Comparison of ENCODE assay signal across 17 cellular contexts in the genomic region with DNA sequence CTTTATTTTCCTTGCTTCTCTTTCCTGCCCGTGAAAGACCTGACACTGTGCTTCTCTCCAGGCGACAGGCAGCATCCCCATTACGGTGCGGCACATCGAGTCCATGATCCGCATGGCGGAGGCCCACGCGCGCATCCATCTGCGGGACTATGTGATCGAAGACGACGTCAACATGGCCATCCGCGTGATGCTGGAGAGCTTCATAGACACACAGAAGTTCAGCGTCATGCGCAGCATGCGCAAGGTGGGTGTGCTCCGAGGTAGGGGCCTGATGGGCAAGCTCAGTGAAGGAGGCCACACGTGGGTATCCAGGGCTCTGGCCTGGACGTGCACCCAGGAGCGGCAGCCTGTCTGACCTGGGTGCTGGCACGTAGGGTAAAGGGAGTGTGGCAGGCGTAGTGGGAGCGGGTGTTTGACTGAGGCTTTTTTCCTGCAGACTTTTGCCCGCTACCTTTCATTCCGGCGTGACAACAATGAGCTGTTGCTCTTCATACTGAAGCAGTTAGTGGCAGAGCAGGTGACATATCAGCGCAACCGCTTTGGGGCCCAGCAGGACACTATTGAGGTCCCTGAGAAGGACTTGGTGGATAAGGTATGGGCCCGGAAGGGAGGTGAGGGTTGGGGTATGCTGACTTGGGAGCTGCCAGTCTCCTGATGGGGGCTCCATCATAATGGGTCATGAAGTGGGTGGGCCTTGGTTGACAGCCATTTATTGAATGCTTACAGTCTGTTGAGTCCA. TPM values are rescaled to one million over a fixed set of nuclear protein-coding genes. Genes with fewer than 3 reads are reported as not detected.
DNase-seq lines count a peak whose midpoint lies in the region; ATAC-seq, FAIRE-seq and TF ChIP-seq lines count a peak whose summit lies in the region.
"Had no signal": no experiment of that assay in that cellular context is flagged by ENCODE, and none has a peak within 500 bp of the region (broad histone marks: within the 10 kb centered on the region; RNA-seq: fewer than 3 reads in every experiment).

No MANE protein-coding gene starts in this region.

- FAIRE-seq in GM12878 (lab: Jason Lieb, UNC), result no peak
- FAIRE-seq: GM19239 had no signal

- peak; percentile 34; the same call in 1 of the 2 replicates for TF ChIP-seq POLR2A in GM12878 (IDR thresholded peaks at IDR 0.05; ENCODE audit: low read depth, low read length)

- no peak overlapping the region for H3K4me2 ChIP-seq in GM12878 (ENCODE audit: control insufficient read depth, insufficient read depth)
- H3K4me2 ChIP-seq: BLaER1 had no signal

- H3K36me3 ChIP-seq in GM12878 (ENCODE audit: control insufficient read depth in 2 of 2, insufficient read depth in 2 of 2, low read length in 1 of 2) (peaks cover 38 to 43% of the 10 kb centered on the region in 2 experiments), left lung (peaks cover 0 to 69% of the 10 kb centered on the region in 2 donors)

- CTCF ChIA-PET in activated naive CD4-positive, alpha-beta T cell treated with anti-CD3 and anti-CD28 coated beads for 36 hours (lab: Charles Lee), result no interaction called here
- CTCF ChIA-PET in GM12878 (lab: Yijun Ruan, JAX), result no interaction called here

- no peak overlapping the region for H3K4me3 Mint-ChIP-seq in activated naive CD4-positive, alpha-beta T cell treated with anti-CD3 and anti-CD28 coated beads for 36 hours
- H3K4me3 Mint-ChIP-seq in endothelial cell (ENCODE audit: unreplicated experiment), result peak overlapping the region; percentile 34
- no peak overlapping the region for H3K4me3 Mint-ChIP-seq in stimulated activated effector memory CD8-positive, alpha-beta T cell treated with anti-CD3 and anti-CD28 coated beads, Interleukin-12 subunit alpha, Interleukin-12 subunit beta, amount 100 ng/mL, for 72 hours
- H3K4me3 Mint-ChIP-seq: CD14-positive monocyte; CD4-positive, alpha-beta memory T cell had no signal

- H3K79me2 ChIP-seq in GM12878 (ENCODE audit: control insufficient read depth, insufficient read depth, low read length), result no peaks in the 10 kb centered on the region

- no peaks in the 10 kb centered on the region for H3K9me3 Mint-ChIP-seq in activated naive CD4-positive, alpha-beta T cell treated with anti-CD3 and anti-CD28 coated beads for 36 hours
- no peaks in the 10 kb centered on the region for H3K9me3 Mint-ChIP-seq in activated naive CD4-positive, alpha-beta T cell treated with anti-CD3 and anti-CD28 coated beads, Interleukin-2, amount 50 U/mL, for 72 hours
- no peaks in the 10 kb centered on the region for H3K9me3 Mint-ChIP-seq in endothelial cell (ENCODE audit: unreplicated experiment)
- no peaks in the 10 kb centered on the region for H3K9me3 Mint-ChIP-seq in stimulated activated effector memory CD8-positive, alpha-beta T cell treated with anti-CD3 and anti-CD28 coated beads, Interleukin-12 subunit alpha, Interleukin-12 subunit beta, amount 100 ng/mL, for 72 hours
- H3K9me3 Mint-ChIP-seq: CD14-positive monocyte; CD4-positive, alpha-beta memory T cell had no signal

- H3K27me3 ChIP-seq in GM12878 (replicated peaks in 1 of 2; ENCODE audit: control insufficient read depth in 2 of 2, insufficient read depth in 2 of 2, low read length in 1 of 2) (no peaks in the 10 kb centered on the region), left lung (no peaks in the 10 kb centered on the region)
- H3K27me3 ChIP-seq: BLaER1 had no signal

- in situ Hi-C loops in GM12878 (cut with MboI), result no loop called here

- intact Hi-C loops in activated naive CD4-positive, alpha-beta T cell treated with anti-CD3 and anti-CD28 coated beads for 36 hours (cut with micrococcal nuclease), result no loop called here
- intact Hi-C loops in GM12878 (cut with micrococcal nuclease; ENCODE audit: unreplicated experiment), result no loop called here
- intact Hi-C loops in left lung (cut with DNase I), result no loop called here

- no peak overlapping the region for H2AFZ ChIP-seq in GM12878 (ENCODE audit: control insufficient read depth, low read depth, low read length)

- no peaks in the 10 kb centered on the region for H3K4me1 Mint-ChIP-seq in activated naive CD4-positive, alpha-beta T cell treated with anti-CD3 and anti-CD28 coated beads for 36 hours (ENCODE audit: low read depth)
- H3K4me1 Mint-ChIP-seq in endothelial cell (ENCODE audit: unreplicated experiment), result no peaks in the 10 kb centered on the region
- H3K4me1 Mint-ChIP-seq in stimulated activated effector memory CD8-positive, alpha-beta T cell treated with anti-CD3 and anti-CD28 coated beads, Interleukin-12 subunit alpha, Interleukin-12 subunit beta, amount 100 ng/mL, for 72 hours, result peaks cover 13% of the 10 kb centered on the region
- H3K4me1 Mint-ChIP-seq: CD14-positive monocyte had no signal

- WGBS in GM12878 (ENCODE audit: insufficient coverage, insufficient replicate concordance, low lambda C conversion rate, missing lambda C conversion rate), result 98% methylated on average over 32 of the region's 32 CpGs

- peaks cover 52% of the 10 kb centered on the region for H3K36me3 Mint-ChIP-seq in activated naive CD4-positive, alpha-beta T cell treated with anti-CD3 and anti-CD28 coated beads for 36 hours (ENCODE audit: low read depth)
- H3K36me3 Mint-ChIP-seq in activated naive CD4-positive, alpha-beta T cell treated with anti-CD3 and anti-CD28 coated beads, Interleukin-2, amount 50 U/mL, for 72 hours, result peaks cover 29 to 50% of the 10 kb centered on the region in 2 donors
- peaks cover 38% of the 10 kb centered on the region for H3K36me3 Mint-ChIP-seq in endothelial cell (ENCODE audit: low read depth, unreplicated experiment)
- peaks cover 76% of the 10 kb centered on the region for H3K36me3 Mint-ChIP-seq in stimulated activated effector memory CD8-positive, alpha-beta T cell treated with anti-CD3 and anti-CD28 coated beads, Interleukin-12 subunit alpha, Interleukin-12 subunit beta, amount 100 ng/mL, for 72 hours

- H3K27me3 Mint-ChIP-seq in activated naive CD4-positive, alpha-beta T cell treated with anti-CD3 and anti-CD28 coated beads for 36 hours (ENCODE audit: low read depth), result no peaks in the 10 kb centered on the region
- peaks cover 10% of the 10 kb centered on the region for H3K27me3 Mint-ChIP-seq in endothelial cell (ENCODE audit: unreplicated experiment)
- H3K27me3 Mint-ChIP-seq: CD4-positive, alpha-beta memory T cell had no signal

- TF ChIP-seq CTCF in GM12878 (IDR thresholded peaks at IDR 0.05 in 2 of 3, conservative IDR thresholded peaks at IDR 0.05 in 1 of 3; ENCODE audit: control insufficient read depth in 2 of 3, extremely low read depth in 1 of 3, insufficient read depth in 1 of 3, low read depth in 3 of 3, low read length in 3 of 3), result no peak
- TF ChIP-seq CTCF in endothelial cell (IDR thresholded peaks at IDR 0.05; ENCODE audit: unreplicated experiment), result no peak
- TF ChIP-seq CTCF in left lung (IDR thresholded peaks at IDR 0.05), result no peak

- no peak for TF ChIP-seq EP300 in GM12878 (IDR thresholded peaks at IDR 0.05; ENCODE audit: borderline replicate concordance in 1 of 2, control insufficient read depth in 1 of 2, low read depth in 2 of 2, low read length in 2 of 2)

- no peaks in the 10 kb centered on the region for H3K4me1 ChIP-seq in GM12878 (ENCODE audit: control insufficient read depth, insufficient read depth, low read length)
- no peaks in the 10 kb centered on the region for H3K4me1 ChIP-seq in left lung
- H3K4me1 ChIP-seq: BLaER1, HAP-1 had no signal

- no peaks in the 10 kb centered on the region for H3K9me3 ChIP-seq in GM12878 (replicated peaks; ENCODE audit: control insufficient read depth, insufficient read depth, low read length)
- H3K9me3 ChIP-seq in left lung, result no peaks in the 10 kb centered on the region
- H3K9me3 ChIP-seq: BLaER1, HAP-1 had no signal

- H3K4me3 ChIP-seq in GM12878 (no peak overlapping the region), left lung (no peak overlapping the region)
- H3K4me3 ChIP-seq: BLaER1, HAP-1 had no signal

- peak overlapping the region; percentile 26 for H3K27ac Mint-ChIP-seq in activated naive CD4-positive, alpha-beta T cell treated with anti-CD3 and anti-CD28 coated beads for 36 hours
- peak overlapping the region in 1 of 2 donors; percentile 29 for H3K27ac Mint-ChIP-seq in activated naive CD4-positive, alpha-beta T cell treated with anti-CD3 and anti-CD28 coated beads, Interleukin-2, amount 50 U/mL, for 72 hours
- H3K27ac Mint-ChIP-seq in endothelial cell (ENCODE audit: unreplicated experiment), result no peak overlapping the region
- H3K27ac Mint-ChIP-seq in stimulated activated effector memory CD8-positive, alpha-beta T cell treated with anti-CD3 and anti-CD28 coated beads, Interleukin-12 subunit alpha, Interleukin-12 subunit beta, amount 100 ng/mL, for 72 hours, result peak overlapping the region; percentile 5

- TF ChIP-seq RAD21 in GM12878 (IDR thresholded peaks at IDR 0.05; ENCODE audit: insufficient read depth, low read depth, low read length), result no peak

- SMC1A ChIA-PET in GM12878 (lab: Charles Lee; ENCODE audit: uncharacterized antibody, unreplicated experiment), result interaction anchor here (1.6 kb wide), 1 partner anchor 37 kb away, joined by 3 read pairs; no protein-coding TSS in a partner anchor

- POLR2A ChIA-PET in GM12878 (lab: Charles Lee), result no interaction called here

- RAD21 ChIA-PET in GM12878 (lab: Charles Lee; ENCODE audit: unreplicated experiment), result no interaction called here

- ATAC-seq in activated naive CD4-positive, alpha-beta T cell treated with anti-CD3 and anti-CD28 coated beads, Interleukin-2, amount 50 U/mL, for 72 hours, result no peak
- no peak for ATAC-seq in GM12878
- ATAC-seq in stimulated activated effector memory CD8-positive, alpha-beta T cell treated with anti-CD3 and anti-CD28 coated beads, Interleukin-12 subunit alpha, Interleukin-12 subunit beta, amount 100 ng/mL, for 72 hours, result no peak
- no peak for ATAC-seq in HG02973 (IDR thresholded peaks at IDR 0.05; ENCODE audit: unreplicated experiment)
- no peak for ATAC-seq in left lung

- H3K9ac ChIP-seq in GM12878 (ENCODE audit: control insufficient read depth, insufficient read depth, low read length), result no peak overlapping the region
- H3K9ac ChIP-seq: BLaER1 had no signal

- no peaks in the 10 kb centered on the region for H4K20me1 ChIP-seq in GM12878 (ENCODE audit: control insufficient read depth, insufficient read depth)

- H3K27ac ChIP-seq in GM12878 (ENCODE audit: control insufficient read depth, insufficient read depth) (no peak overlapping the region), left lung (no peak overlapping the region)
- H3K27ac ChIP-seq: BLaER1 had no signal

- no peak for DNase-seq in activated naive CD4-positive, alpha-beta T cell treated with anti-CD3 and anti-CD28 coated beads for 36 hours
- no peak for DNase-seq in activated naive CD4-positive, alpha-beta T cell treated with anti-CD3 and anti-CD28 coated beads, Interleukin-2, amount 50 U/mL, for 72 hours (ENCODE audit: low spot score in 2 of 2)
- no peak for DNase-seq in GM12878 (ENCODE audit: low read depth, low spot score)
- DNase-seq in endothelial cell (ENCODE audit: low spot score), result no peak
- no peak for DNase-seq in stimulated activated effector memory CD8-positive, alpha-beta T cell treated with anti-CD3 and anti-CD28 coated beads, Interleukin-12 subunit alpha, Interleukin-12 subunit beta, amount 100 ng/mL, for 72 hours (ENCODE audit: low spot score in 2 of 2)
- no peak for DNase-seq in left lung
- no peak for DNase-seq in activated T-cell treated with anti-CD3 and anti-CD28 coated beads, Interleukin-2, amount 50 U/mL, for 1 hour
- DNase-seq: 8988T; CD4-positive, alpha-beta memory T cell; DMS153; DMS79; GDM1 had no signal

- no TSS peak for BruUV-seq in GM12878 (replicated peaks; lab: Mats Ljungman, UMichigan)

RNA-seq across cellular contexts. Expression of gene PODXL2, which starts 8.2 kb away (rescaled TPM):
- total RNA-seq in activated naive CD4-positive, alpha-beta T cell treated with anti-CD3 and anti-CD28 coated beads for 36 hours, result 1 to 10 TPM in 1 of 2 experiments, under 1 TPM in 1; 0.98 to 1.1 TPM
- total RNA-seq in activated naive CD4-positive, alpha-beta T cell treated with anti-CD3 and anti-CD28 coated beads, Interleukin-2, amount 50 U/mL, for 72 hours, result 1 to 10 TPM in 1 of 2 donors, under 1 TPM in 1; 0.43 to 1.8 TPM
- not detected in 2 replicates for total RNA-seq in GM12878 (2013; cell fraction: nucleolus; rRNA removed)
- total RNA-seq in GM12878 (2014; rRNA removed) (21.0 and 24.3 TPM in 2 replicates), GM12878 (2014; rRNA removed; fragmentation: Illumina TruSeq; extraction: Trizol) (12.4 and 13.2 TPM in 2 replicates), GM12878 (2021) (22.2 and 24.4 TPM in 2 replicates), endothelial cell (ENCODE audit: unreplicated experiment) (16.4 TPM), left lung (10 to 100 TPM in 1 of 2 donors, 1 to 10 TPM in 1; 2.9 to 12.3 TPM)
- 0.43 TPM for polyA plus RNA-seq in GM12878 (2011; ENCODE audit: low read depth)
- polyA plus RNA-seq in GM12878 (2011; rRNA removed) (not detected in 2 replicates), GM12878 (2014; fragmentation: Illumina TruSeq; extraction: Trizol) (6.9 and 10.3 TPM in 2 replicates), GM12878 (2014; fragmentation: Nextera tagmentation; extraction: Ambion mirVana) (under 1 TPM in 1 of 2 experiments, not detected in 1; 0.03 TPM), GM12878 (2014; rRNA removed) (22.5 and 25.4 TPM in 2 replicates), GM12878 (2016; fragmentation: Nextera tagmentation; extraction: Ambion mirVana) (10 to 100 TPM; 12.0 to 14.0 TPM)
- not detected in 2 replicates for polyA plus RNA-seq in GM12878 (2011; cell fraction: cytosol; rRNA removed)
- not detected in 2 replicates for polyA plus RNA-seq in GM12878 (2011; cell fraction: nucleus; rRNA removed)
- polyA plus RNA-seq in GM12878 (2012), result 1.3 and 2.1 TPM in 2 replicates
- not detected in 2 replicates for polyA minus RNA-seq in GM12878 (2011; rRNA and poly(A)+ RNA removed)
- polyA minus RNA-seq in GM12878 (2011; cell fraction: cytosol; rRNA and poly(A)+ RNA removed), result 0.62 TPM in 1 of 2 replicates, not detected in the other
- polyA minus RNA-seq in GM12878 (2011; cell fraction: nucleus; rRNA and poly(A)+ RNA removed), result 0.19 TPM in 1 of 2 replicates, not detected in the other

RNA-seq across cellular contexts. Expression of gene MCM2, which starts 22.6 kb away (rescaled TPM):
- 100 to 1,000 TPM; 250 to 259 TPM for total RNA-seq in activated naive CD4-positive, alpha-beta T cell treated with anti-CD3 and anti-CD28 coated beads for 36 hours
- total RNA-seq in activated naive CD4-positive, alpha-beta T cell treated with anti-CD3 and anti-CD28 coated beads, Interleukin-2, amount 50 U/mL, for 72 hours, result 100 to 1,000 TPM; 172 to 245 TPM
- total RNA-seq in GM12878 (2013; cell fraction: nucleolus; rRNA removed), result 84.2 and 104 TPM in 2 replicates
- 210 and 229 TPM in 2 replicates for total RNA-seq in GM12878 (2014; rRNA removed)
- total RNA-seq in GM12878 (2014; rRNA removed; fragmentation: Illumina TruSeq; extraction: Trizol), result 89.8 and 107 TPM in 2 replicates
- total RNA-seq in GM12878 (2021), result 218 and 229 TPM in 2 replicates
- polyA plus RNA-seq in GM12878 (2011; ENCODE audit: low read depth), result 51.9 TPM
- polyA plus RNA-seq in GM12878 (2011; rRNA removed), result 79.0 and 170 TPM in 2 replicates
- polyA plus RNA-seq in GM12878 (2011; cell fraction: cytosol; rRNA removed), result 174 and 221 TPM in 2 replicates
- polyA plus RNA-seq in GM12878 (2011; cell fraction: nucleus; rRNA removed), result 218 and 309 TPM in 2 replicates
- 77.5 and 91.8 TPM in 2 replicates for polyA plus RNA-seq in GM12878 (2012)
- 38.9 and 88.2 TPM in 2 replicates for polyA plus RNA-seq in GM12878 (2014; fragmentation: Illumina TruSeq; extraction: Trizol)
- 10 to 100 TPM in 1 of 2 experiments, 1 to 10 TPM in 1; 8.6 to 14.4 TPM for polyA plus RNA-seq in GM12878 (2014; fragmentation: Nextera tagmentation; extraction: Ambion mirVana)
- 140 and 167 TPM in 2 replicates for polyA plus RNA-seq in GM12878 (2014; rRNA removed)
- 100 to 1,000 TPM; 200 to 222 TPM for polyA plus RNA-seq in GM12878 (2016; fragmentation: Nextera tagmentation; extraction: Ambion mirVana)
- polyA minus RNA-seq in GM12878 (2011; rRNA and poly(A)+ RNA removed), result 272 and 323 TPM in 2 replicates
- 143 and 145 TPM in 2 replicates for polyA minus RNA-seq in GM12878 (2011; cell fraction: cytosol; rRNA and poly(A)+ RNA removed)
- polyA minus RNA-seq in GM12878 (2011; cell fraction: nucleus; rRNA and poly(A)+ RNA removed), result 66.6 and 116 TPM in 2 replicates
- 27.8 TPM for total RNA-seq in endothelial cell (ENCODE audit: unreplicated experiment)
- total RNA-seq in left lung, result 10 to 100 TPM; 17.0 to 37.8 TPM

RNA-seq across cellular contexts. Expression of gene TPRA1, which starts 30.3 kb away (rescaled TPM):
- 10 to 100 TPM; 15.1 to 15.9 TPM for total RNA-seq in activated naive CD4-positive, alpha-beta T cell treated with anti-CD3 and anti-CD28 coated beads for 36 hours
- total RNA-seq in activated naive CD4-positive, alpha-beta T cell treated with anti-CD3 and anti-CD28 coated beads, Interleukin-2, amount 50 U/mL, for 72 hours, result 10 to 100 TPM; 26.0 to 31.3 TPM
- 27.5 and 31.1 TPM in 2 replicates for total RNA-seq in GM12878 (2013; cell fraction: nucleolus; rRNA removed)
- 32.7 and 35.7 TPM in 2 replicates for total RNA-seq in GM12878 (2014; rRNA removed)
- 11.1 and 11.4 TPM in 2 replicates for total RNA-seq in GM12878 (2014; rRNA removed; fragmentation: Illumina TruSeq; extraction: Trizol)
- 24.4 and 30.4 TPM in 2 replicates for total RNA-seq in GM12878 (2021)
- polyA plus RNA-seq in GM12878 (2011; ENCODE audit: low read depth), result 9.5 TPM
- 9.8 and 22.9 TPM in 2 replicates for polyA plus RNA-seq in GM12878 (2011; rRNA removed)
- 32.8 and 41.1 TPM in 2 replicates for polyA plus RNA-seq in GM12878 (2011; cell fraction: cytosol; rRNA removed)
- 81.9 and 90.1 TPM in 2 replicates for polyA plus RNA-seq in GM12878 (2011; cell fraction: nucleus; rRNA removed)
- polyA plus RNA-seq in GM12878 (2012), result 18.3 and 20.8 TPM in 2 replicates
- polyA plus RNA-seq in GM12878 (2014; fragmentation: Illumina TruSeq; extraction: Trizol), result 4.2 and 12.8 TPM in 2 replicates
- 1 to 10 TPM; 1.8 to 3.6 TPM for polyA plus RNA-seq in GM12878 (2014; fragmentation: Nextera tagmentation; extraction: Ambion mirVana)
- 33.3 and 33.7 TPM in 2 replicates for polyA plus RNA-seq in GM12878 (2014; rRNA removed)
- 10 to 100 TPM; 34.2 to 39.6 TPM for polyA plus RNA-seq in GM12878 (2016; fragmentation: Nextera tagmentation; extraction: Ambion mirVana)
- polyA minus RNA-seq in GM12878 (2011; rRNA and poly(A)+ RNA removed), result 23.4 and 34.6 TPM in 2 replicates
- polyA minus RNA-seq in GM12878 (2011; cell fraction: cytosol; rRNA and poly(A)+ RNA removed), result 13.5 and 14.8 TPM in 2 replicates
- polyA minus RNA-seq in GM12878 (2011; cell fraction: nucleus; rRNA and poly(A)+ RNA removed), result 19.2 and 27.0 TPM in 2 replicates
- total RNA-seq in endothelial cell (ENCODE audit: unreplicated experiment), result 36.9 TPM
- 10 to 100 TPM; 40.3 to 40.5 TPM for total RNA-seq in left lung

RNA-seq across cellular contexts. Expression of gene ABTB1, which starts 51.9 kb away (rescaled TPM):
- total RNA-seq in activated naive CD4-positive, alpha-beta T cell treated with anti-CD3 and anti-CD28 coated beads for 36 hours, result 10 to 100 TPM; 10.6 to 13.5 TPM
- 10 to 100 TPM; 12.2 to 27.6 TPM for total RNA-seq in activated naive CD4-positive, alpha-beta T cell treated with anti-CD3 and anti-CD28 coated beads, Interleukin-2, amount 50 U/mL, for 72 hours
- total RNA-seq in GM12878 (2013; cell fraction: nucleolus; rRNA removed), result 15.1 and 16.1 TPM in 2 replicates
- total RNA-seq in GM12878 (2014; rRNA removed) (5.7 and 7.1 TPM in 2 replicates), GM12878 (2014; rRNA removed; fragmentation: Illumina TruSeq; extraction: Trizol) (1.9 and 2.1 TPM in 2 replicates), GM12878 (2021) (10.1 and 10.6 TPM in 2 replicates), endothelial cell (ENCODE audit: unreplicated experiment) (8.7 TPM), left lung (10 to 100 TPM; 31.6 to 56.1 TPM)
- 5.6 TPM for polyA plus RNA-seq in GM12878 (2011; ENCODE audit: low read depth)
- polyA plus RNA-seq in GM12878 (2011; rRNA removed) (4.1 and 7.2 TPM in 2 replicates), GM12878 (2014; fragmentation: Illumina TruSeq; extraction: Trizol) (1.0 and 2.4 TPM in 2 replicates), GM12878 (2014; fragmentation: Nextera tagmentation; extraction: Ambion mirVana) (under 1 TPM; 0.11 to 0.31 TPM), GM12878 (2014; rRNA removed) (10.2 and 12.9 TPM in 2 replicates), GM12878 (2016; fragmentation: Nextera tagmentation; extraction: Ambion mirVana) (1 to 10 TPM; 7.7 to 9.2 TPM)
- 8.9 and 12.4 TPM in 2 replicates for polyA plus RNA-seq in GM12878 (2011; cell fraction: cytosol; rRNA removed)
- polyA plus RNA-seq in GM12878 (2011; cell fraction: nucleus; rRNA removed), result 53.7 and 56.1 TPM in 2 replicates
- polyA plus RNA-seq in GM12878 (2012), result 13.6 and 13.8 TPM in 2 replicates
- 6.8 and 8.2 TPM in 2 replicates for polyA minus RNA-seq in GM12878 (2011; rRNA and poly(A)+ RNA removed)
- 1.9 and 5.0 TPM in 2 replicates for polyA minus RNA-seq in GM12878 (2011; cell fraction: cytosol; rRNA and poly(A)+ RNA removed)
- polyA minus RNA-seq in GM12878 (2011; cell fraction: nucleus; rRNA and poly(A)+ RNA removed), result 9.6 and 12.6 TPM in 2 replicates
